ENCODE assay signal across 20 cellular contexts in the genomic region with DNA sequence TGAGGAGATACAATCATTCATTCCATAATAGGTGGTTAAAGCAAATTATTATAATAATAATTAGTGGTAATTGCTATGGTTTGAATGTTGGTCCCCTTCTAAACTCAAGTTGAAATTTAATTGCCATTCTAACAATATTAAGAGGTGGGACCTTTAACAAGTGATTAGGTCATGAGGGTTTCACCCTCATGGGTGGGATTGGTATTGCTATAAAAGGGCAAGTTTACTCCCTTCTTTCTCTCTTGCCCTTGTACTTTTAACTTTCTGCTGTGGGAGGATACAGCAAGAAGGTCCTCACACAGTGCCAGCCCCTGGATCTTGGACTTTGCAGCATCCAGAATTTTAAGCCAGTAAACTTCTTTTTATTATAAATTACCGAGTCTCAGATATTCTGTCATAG.
DNase-seq lines count a peak whose midpoint lies in the region; ATAC-seq lines count a peak whose summit lies in the region.
"Had no signal": no experiment of that assay in that cellular context is flagged by ENCODE, and none has a peak within 500 bp of the region (broad histone marks: within the 10 kb centered on the region; RNA-seq: fewer than 3 reads in every experiment).

No MANE protein-coding gene starts in this region.

- H3K36me3 Mint-ChIP-seq in activated CD8-positive, alpha-beta T cell treated with anti-CD3 and anti-CD28 coated beads, Interleukin-2, amount 10 ng/mL, durations not matched to agents 7 days and 5 days (ENCODE audit: low read depth): peaks cover 31% of the 10 kb centered on the region
- H3K36me3 Mint-ChIP-seq: stimulated activated naive B cell treated with anti-CD40 and anti-IgM and Interleukin-4, amounts not matched to agents 10 μg/mL and 1 μg/mL and 100 μg/mL, for 72 hours had no signal

- H3K27me3 Mint-ChIP-seq in stimulated activated naive CD8-positive, alpha-beta T cell treated with anti-CD3 and anti-CD28 coated beads, Interleukin-15, amount 100 ng/mL, for 72 hours: no peaks in the 10 kb centered on the region
- no peaks in the 10 kb centered on the region for H3K27me3 Mint-ChIP-seq in activated CD8-positive, alpha-beta T cell treated with anti-CD3 and anti-CD28 coated beads, Interleukin-2, amount 10 ng/mL, durations not matched to agents 7 days and 5 days (ENCODE audit: low read depth)
- H3K27me3 Mint-ChIP-seq: activated B cell treated with CpG ODN at 0.5 μM for 24 hours; progenitor cell of endocrine pancreas; stimulated activated naive B cell treated with anti-CD40 and anti-IgM and Interleukin-4, amounts not matched to agents 10 μg/mL and 1 μg/mL and 100 μg/mL, for 72 hours had no signal

- H3K4me3 Mint-ChIP-seq in stimulated activated naive CD8-positive, alpha-beta T cell treated with anti-CD3 and anti-CD28 coated beads, Interleukin-15, amount 100 ng/mL, for 72 hours: no peak overlapping the region
- no peak overlapping the region for H3K4me3 Mint-ChIP-seq in activated CD8-positive, alpha-beta T cell treated with anti-CD3 and anti-CD28 coated beads, Interleukin-2, amount 10 ng/mL, durations not matched to agents 7 days and 5 days
- H3K4me3 Mint-ChIP-seq: activated B cell treated with CpG ODN at 0.5 μM for 24 hours; neural crest cell; stimulated activated naive B cell treated with anti-CD40 and anti-IgM and Interleukin-4, amounts not matched to agents 10 μg/mL and 1 μg/mL and 100 μg/mL, for 72 hours had no signal

- CTCF ChIA-PET in activated CD8-positive, alpha-beta T cell treated with anti-CD3 and anti-CD28 coated beads, Interleukin-2, amount 10 ng/mL, durations not matched to agents 7 days and 5 days (lab: Charles Lee): no interaction called here

- POLR2A ChIA-PET in activated CD8-positive, alpha-beta T cell treated with anti-CD3 and anti-CD28 coated beads, Interleukin-2, amount 10 ng/mL, durations not matched to agents 7 days and 5 days (lab: Charles Lee): interaction anchor here (0.6 kb wide), 1 partner anchor 101 kb away, joined by 3 read pairs; no protein-coding TSS in a partner anchor

- intact Hi-C loops in left ventricle myocardium superior (cut with micrococcal nuclease): no loop called here

- peaks cover 13 to 17% of the 10 kb centered on the region in 2 donors for H3K9me3 Mint-ChIP-seq in stimulated activated naive CD8-positive, alpha-beta T cell treated with anti-CD3 and anti-CD28 coated beads, Interleukin-15, amount 100 ng/mL, for 72 hours
- peaks cover 22% of the 10 kb centered on the region for H3K9me3 Mint-ChIP-seq in activated CD8-positive, alpha-beta T cell treated with anti-CD3 and anti-CD28 coated beads, Interleukin-2, amount 10 ng/mL, durations not matched to agents 7 days and 5 days (ENCODE audit: insufficient read depth)
- H3K9me3 Mint-ChIP-seq: neural crest cell had no signal

- H3K27ac Mint-ChIP-seq in stimulated activated naive CD8-positive, alpha-beta T cell treated with anti-CD3 and anti-CD28 coated beads, Interleukin-15, amount 100 ng/mL, for 72 hours: peak overlapping the region in 1 of 2 donors; percentile 59
- H3K27ac Mint-ChIP-seq in activated CD8-positive, alpha-beta T cell treated with anti-CD3 and anti-CD28 coated beads, Interleukin-2, amount 10 ng/mL, durations not matched to agents 7 days and 5 days: peak overlapping the region; percentile 39
- H3K27ac Mint-ChIP-seq: activated B cell treated with CpG ODN at 0.5 μM for 24 hours; progenitor cell of endocrine pancreas; stimulated activated naive B cell treated with anti-CD40 and anti-IgM and Interleukin-4, amounts not matched to agents 10 μg/mL and 1 μg/mL and 100 μg/mL, for 72 hours had no signal

- ATAC-seq in stimulated activated naive CD8-positive, alpha-beta T cell treated with anti-CD3 and anti-CD28 coated beads, Interleukin-15, amount 100 ng/mL, for 72 hours: peak; percentile 52
- ATAC-seq in stimulated activated naive CD8-positive, alpha-beta T cell treated with anti-CD3 and anti-CD28 coated beads, Interleukin-15, Interleukin-2, amounts not matched to agents 100 U/mL and 50 U/mL, for 24 hours: no peak
- ATAC-seq in HG03432 (IDR thresholded peaks at IDR 0.05; ENCODE audit: unreplicated experiment) (peak; percentile 27), left ventricle myocardium superior (no peak)
- peak; percentile 49 for ATAC-seq in activated CD8-positive, alpha-beta T cell treated with anti-CD3 and anti-CD28 coated beads, Interleukin-2, amount 10 ng/mL, durations not matched to agents 7 days and 5 days
- ATAC-seq: body of pancreas; heart right ventricle; left lobe of liver; stimulated activated naive B cell treated with anti-CD40 and anti-IgM and Interleukin-4, amounts not matched to agents 10 μg/mL and 1 μg/mL and 100 μg/mL, for 72 hours had no signal

- DNase-seq in stimulated activated naive CD8-positive, alpha-beta T cell treated with anti-CD3 and anti-CD28 coated beads, Interleukin-15, amount 100 ng/mL, for 72 hours: no peak
- no peak for DNase-seq in stimulated activated naive CD8-positive, alpha-beta T cell treated with anti-CD3 and anti-CD28 coated beads, Interleukin-15, Interleukin-2, amounts not matched to agents 100 U/mL and 50 U/mL, for 24 hours
- no peak for DNase-seq in activated CD8-positive, alpha-beta T cell treated with anti-CD3 and anti-CD28 coated beads, Interleukin-2, amount 10 ng/mL, durations not matched to agents 7 days and 5 days
- DNase-seq in D341Med (ENCODE audit: low spot score) (no peak), NCI-H1436 treated with DMSO at 0.1 percent for 48 hours (lab: John Stamatoyannopoulos, UW) (no peak), NCI-H748 treated with DMSO at 0.1 percent for 48 hours (lab: John Stamatoyannopoulos, UW) (no peak), left ventricle myocardium superior (no peak)
- DNase-seq: activated B cell treated with CpG ODN at 0.5 μM for 24 hours; body of pancreas; heart right ventricle; NCI-H146; NCI-H774; PC-9; SIG-M5; stimulated activated CD4-positive, alpha-beta T cell treated with anti-CD3 and anti-CD28 coated beads, Interleukin-1b, Interleukin-23, amount 100 ng/mL, for 48 hours; stimulated activated naive B cell treated with anti-CD40 and anti-IgM and Interleukin-4, amounts not matched to agents 10 μg/mL and 1 μg/mL and 100 μg/mL, for 72 hours had no signal

- peaks cover 36% of the 10 kb centered on the region for H3K4me1 Mint-ChIP-seq in stimulated activated naive CD8-positive, alpha-beta T cell treated with anti-CD3 and anti-CD28 coated beads, Interleukin-15, amount 100 ng/mL, for 72 hours
- peaks cover 33% of the 10 kb centered on the region for H3K4me1 Mint-ChIP-seq in activated CD8-positive, alpha-beta T cell treated with anti-CD3 and anti-CD28 coated beads, Interleukin-2, amount 10 ng/mL, durations not matched to agents 7 days and 5 days (ENCODE audit: low read depth)
- H3K4me1 Mint-ChIP-seq: neural crest cell had no signal

Comparison
In these comparisons a context has a peak if more than half of its experiments do, and no peak if none do; other contexts are left out.
1. ATAC-seq: peak in stimulated activated naive CD8-positive, alpha-beta T cell treated with anti-CD3 and anti-CD28 coated beads, Interleukin-15, amount 100 ng/mL, for 72 hours (single experiment), HG03432 (single experiment) and activated CD8-positive, alpha-beta T cell treated with anti-CD3 and anti-CD28 coated beads, Interleukin-2, amount 10 ng/mL, durations not matched to agents 7 days and 5 days (single experiment); none in stimulated activated naive CD8-positive, alpha-beta T cell treated with anti-CD3 and anti-CD28 coated beads, Interleukin-15, Interleukin-2, amounts not matched to agents 100 U/mL and 50 U/mL, for 24 hours (single experiment) and left ventricle myocardium superior (single experiment).